Comparison of ENCODE assay signal across 8 cellular contexts in genomic region chr14:71142375-71143038, GRCh38.
DNase-seq lines count a peak whose midpoint lies in the region; ATAC-seq lines count a peak whose summit lies in the region.

No MANE protein-coding gene starts in this region.

- peak overlapping the region; percentile 94 for H3K27ac Mint-ChIP-seq in activated naive CD8-positive, alpha-beta T cell treated with anti-CD3 and anti-CD28 coated beads, Interleukin-2, amount 10 ng/mL, durations not matched to agents 7 days and 5 days
- H3K27ac Mint-ChIP-seq in naive B cell, result peak overlapping the region in 4 of 6 donors; percentile 38 to 91 (median 58)

- peak; percentile 99 for DNase-seq in ELR (ENCODE audit: low read depth)
- DNase-seq in KG1 (lab: John Stamatoyannopoulos, UW), result peak; percentile 28
- DNase-seq in activated naive CD8-positive, alpha-beta T cell treated with anti-CD3 and anti-CD28 coated beads, Interleukin-2, amount 10 ng/mL, durations not matched to agents 7 days and 5 days, result no peak
- DNase-seq in naive B cell, result peak; percentile 17
- DNase-seq in NCI-H2171 (lab: John Stamatoyannopoulos, UW), result no peak
- no peak for DNase-seq in activated CD4-positive, CD25-positive, alpha-beta regulatory T cell treated with anti-CD3 and anti-CD28 coated beads, Interleukin-2, amount 50 U/mL, for 72 hours
- DNase-seq in hippocampal formation (lab: John Stamatoyannopoulos, UW), result no peak
- no peak for DNase-seq in NCI-H1436 treated with DMSO at 0.1 percent for 48 hours (lab: John Stamatoyannopoulos, UW)

- peaks cover 2% of the 10 kb centered on the region for H3K36me3 Mint-ChIP-seq in activated naive CD8-positive, alpha-beta T cell treated with anti-CD3 and anti-CD28 coated beads, Interleukin-2, amount 10 ng/mL, durations not matched to agents 7 days and 5 days
- no peaks in the 10 kb centered on the region for H3K36me3 Mint-ChIP-seq in naive B cell

- H3K4me1 Mint-ChIP-seq in activated naive CD8-positive, alpha-beta T cell treated with anti-CD3 and anti-CD28 coated beads, Interleukin-2, amount 10 ng/mL, durations not matched to agents 7 days and 5 days, result peaks cover 36% of the 10 kb centered on the region
- peaks cover 16 to 30% (median 18%) of the 10 kb centered on the region in 3 donors for H3K4me1 Mint-ChIP-seq in naive B cell

- POLR2A ChIA-PET in activated naive CD8-positive, alpha-beta T cell treated with anti-CD3 and anti-CD28 coated beads, Interleukin-2, amount 10 ng/mL, durations not matched to agents 7 days and 5 days (lab: Charles Lee), result interaction anchor here (1.0 to 3.5 kb wide), 10 partner anchors 17 to 604 kb away, joined by 3 to 44 read pairs (median 4); partner anchors contain the start of gene MAP3K9

- peak overlapping the region; percentile 69 for H3K4me3 Mint-ChIP-seq in activated naive CD8-positive, alpha-beta T cell treated with anti-CD3 and anti-CD28 coated beads, Interleukin-2, amount 10 ng/mL, durations not matched to agents 7 days and 5 days
- H3K4me3 Mint-ChIP-seq in naive B cell, result peak overlapping the region in 2 of 8 donors; percentile 6 to 16

- no peaks in the 10 kb centered on the region for H3K9me3 Mint-ChIP-seq in activated naive CD8-positive, alpha-beta T cell treated with anti-CD3 and anti-CD28 coated beads, Interleukin-2, amount 10 ng/mL, durations not matched to agents 7 days and 5 days
- peaks cover 0 to 2% (median 0%) of the 10 kb centered on the region in 7 donors for H3K9me3 Mint-ChIP-seq in naive B cell

- H3K27me3 Mint-ChIP-seq in activated naive CD8-positive, alpha-beta T cell treated with anti-CD3 and anti-CD28 coated beads, Interleukin-2, amount 10 ng/mL, durations not matched to agents 7 days and 5 days, result no peaks in the 10 kb centered on the region
- peaks cover 0 to 8% (median 4%) of the 10 kb centered on the region in 3 donors for H3K27me3 Mint-ChIP-seq in naive B cell

- ATAC-seq in activated naive CD8-positive, alpha-beta T cell treated with anti-CD3 and anti-CD28 coated beads, Interleukin-2, amount 10 ng/mL, durations not matched to agents 7 days and 5 days (ENCODE audit: low read depth), result peak; percentile 62
- ATAC-seq in naive B cell (ENCODE audit: low read depth in 2 of 2), result peak; percentile 65 to 71

Comparison
In these comparisons a context has a peak if more than half of its experiments do, and no peak if none do; other contexts are left out.
1. DNase-seq: peak in ELR (single experiment), KG1 (single experiment) and naive B cell (single experiment); none in activated naive CD8-positive, alpha-beta T cell treated with anti-CD3 and anti-CD28 coated beads, Interleukin-2, amount 10 ng/mL, durations not matched to agents 7 days and 5 days (single experiment), NCI-H2171 (single experiment), activated CD4-positive, CD25-positive, alpha-beta regulatory T cell treated with anti-CD3 and anti-CD28 coated beads, Interleukin-2, amount 50 U/mL, for 72 hours (single experiment), hippocampal formation (0 of 2) and NCI-H1436 treated with DMSO at 0.1 percent for 48 hours (single experiment).